In the genomic region with DNA sequence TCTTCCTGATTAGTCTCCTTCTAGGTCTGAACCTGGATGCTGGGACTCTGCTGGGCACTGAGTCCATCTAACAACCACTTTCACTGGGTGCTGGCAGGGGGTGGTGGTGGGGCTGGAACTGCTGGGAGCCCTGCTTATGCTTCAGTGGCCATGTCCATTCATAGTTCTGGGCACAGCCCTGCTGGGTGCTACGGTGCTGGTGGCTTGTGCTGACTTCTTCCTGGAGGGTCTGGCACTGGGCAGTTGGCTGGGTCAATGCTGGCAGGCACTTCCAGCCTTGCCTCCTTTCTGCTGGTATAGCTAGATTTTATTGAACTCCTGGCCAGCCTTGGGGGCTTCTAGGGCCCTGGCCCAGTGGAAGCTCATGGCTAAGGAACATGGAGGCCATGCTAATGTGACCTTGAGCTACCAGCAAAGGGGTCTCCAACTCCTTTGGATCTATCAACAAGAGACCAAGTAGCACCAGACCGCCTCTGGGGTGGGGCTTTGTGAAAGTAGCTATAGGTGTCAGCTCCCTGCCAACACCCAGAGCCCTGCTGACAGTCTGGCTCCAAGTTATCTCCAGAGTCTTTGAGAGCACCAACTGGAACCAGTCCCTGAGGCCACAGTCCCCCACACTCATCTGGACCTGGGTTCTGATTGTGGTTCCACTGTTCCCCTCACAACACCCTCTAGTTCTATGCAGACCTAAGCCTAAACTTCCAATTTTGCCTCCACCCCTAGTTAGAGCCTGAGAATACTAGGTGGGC, we compare ENCODE assay signal across 20 cellular contexts.
"Had no signal": no experiment of that assay in that cellular context is flagged by ENCODE, and none has a peak within 500 bp of the region (broad histone marks: within the 10 kb centered on the region; RNA-seq: fewer than 3 reads in every experiment).

No MANE protein-coding gene starts in this region.

- ATAC-seq: effector memory CD8-positive, alpha-beta T cell; gastrocnemius medialis; left lobe of liver; mucosa of descending colon; natural killer cell treated with Interleukin-12 subunit alpha and Interleukin-12 subunit beta and Interleukin-15 and Interleukin-18, amount 100 ng/mL, for 72 hours had no signal

- H3K36me3 ChIP-seq: gastrocnemius medialis, prostate gland, right atrium auricular region, thoracic aorta, tibial nerve, vagina had no signal

- H3K27ac ChIP-seq: gastrocnemius medialis, prostate gland, right atrium auricular region, thoracic aorta, tibial nerve, vagina had no signal

- DNase-seq: cortex of kidney; effector memory CD8-positive, alpha-beta T cell; erythroblast; foreskin fibroblast; gastrocnemius medialis; head of caudate nucleus; mucosa of descending colon; naive B cell; stimulated activated CD4-positive, alpha-beta T cell treated with anti-CD3 and anti-CD28 coated beads, Interleukin-2, amount 100 ng/mL, for 24 hours; stimulated activated CD4-positive, alpha-beta T cell treated with anti-CD3 and anti-CD28 coated beads, Interleukin-4, amount 100 ng/mL, for 24 hours; stimulated activated naive B cell treated with anti-CD40 and anti-IgM and Interleukin-4, amounts not matched to agents 10 μg/mL and 1 μg/mL and 100 μg/mL, for 72 hours had no signal

- H3K4me3 ChIP-seq: gastrocnemius medialis, lung, mucosa of descending colon, prostate gland, right atrium auricular region, smooth muscle cell, thoracic aorta, tibial nerve, vagina had no signal

- H3K4me2 ChIP-seq: smooth muscle cell had no signal

- H3K9me3 ChIP-seq: gastrocnemius medialis, mucosa of descending colon, prostate gland, right atrium auricular region, thoracic aorta, tibial nerve, vagina had no signal

- H3K27me3 ChIP-seq: gastrocnemius medialis, right atrium auricular region, tibial nerve, vagina had no signal

- H3K4me1 ChIP-seq: gastrocnemius medialis, prostate gland, vagina had no signal
